15 cellular contexts compared by ENCODE assay signal in the genomic region with DNA sequence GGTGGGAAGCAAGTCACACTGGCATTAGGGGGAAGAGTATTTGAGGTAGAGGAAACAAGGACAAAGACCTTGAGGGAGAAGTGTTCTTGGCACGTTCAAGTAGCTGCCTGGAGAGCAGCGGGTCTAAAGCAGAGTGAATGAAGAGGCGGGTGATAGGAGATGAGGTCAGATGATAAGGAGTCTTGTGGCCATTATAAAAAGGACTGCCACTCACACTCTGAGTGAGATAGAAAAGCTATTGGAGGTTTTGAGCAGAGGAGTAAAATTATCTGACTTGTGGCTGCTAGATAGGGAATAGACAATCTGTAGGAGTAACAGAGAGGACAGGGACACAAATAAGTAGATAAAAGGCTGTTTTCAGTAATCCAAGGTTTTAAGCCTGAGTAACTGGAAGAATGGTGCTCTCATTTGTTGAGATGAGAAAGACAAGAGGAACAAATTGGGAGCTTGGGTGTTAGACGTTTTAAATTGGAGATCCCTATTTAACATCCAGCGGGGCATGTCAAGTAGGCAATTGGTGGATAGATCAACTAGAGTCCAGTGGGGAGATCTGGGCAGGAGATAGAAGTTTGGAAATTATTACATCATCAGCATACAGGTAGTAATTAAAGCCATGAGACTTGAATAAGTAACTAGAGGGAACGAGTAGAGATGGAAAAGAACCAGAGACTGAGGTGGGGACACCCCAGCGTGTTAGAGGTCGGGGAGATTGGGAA.
"Had no signal": no experiment of that assay in that cellular context is flagged by ENCODE, and none has a peak within 500 bp of the region (broad histone marks: within the 10 kb centered on the region; RNA-seq: fewer than 3 reads in every experiment).

No MANE protein-coding gene starts in this region.

- H3K4me1 Mint-ChIP-seq: activated T-helper 17 cell treated with anti-CD3 and anti-CD28 coated beads, Interleukin-2, amount 50 U/mL, for 72 hours had no signal

- H3K27ac Mint-ChIP-seq: activated T-helper 17 cell treated with anti-CD3 and anti-CD28 coated beads, Interleukin-2, amount 50 U/mL, for 72 hours; naive B cell had no signal

- H3K4me1 ChIP-seq: left lung, pancreas, sigmoid colon, spleen, thyroid gland had no signal

- H3K27me3 Mint-ChIP-seq: activated T-helper 17 cell treated with anti-CD3 and anti-CD28 coated beads, Interleukin-2, amount 50 U/mL, for 72 hours; naive B cell had no signal

- H3K4me3 ChIP-seq: gastroesophageal sphincter, left lung, pancreas, sigmoid colon, spleen, thyroid gland had no signal

- H3K27ac ChIP-seq: gastroesophageal sphincter, left lung, pancreas, sigmoid colon, spleen, thyroid gland had no signal

- H3K27me3 ChIP-seq: gastroesophageal sphincter, left lung, pancreas, sigmoid colon, spleen, thyroid gland had no signal

- H3K36me3 ChIP-seq: thyroid gland had no signal

- H3K9me3 Mint-ChIP-seq: activated T-helper 17 cell treated with anti-CD3 and anti-CD28 coated beads, Interleukin-2, amount 50 U/mL, for 72 hours; naive B cell had no signal

- FAIRE-seq: astrocyte, bronchial epithelial cell, keratinocyte, pancreas, urothelium cell line had no signal

- ATAC-seq: activated T-helper 17 cell treated with anti-CD3 and anti-CD28 coated beads, Interleukin-2, amount 50 U/mL, for 72 hours; gastroesophageal sphincter; left lung; pancreas had no signal

- H3K9me3 ChIP-seq: gastroesophageal sphincter, left lung, pancreas, sigmoid colon, spleen, thyroid gland had no signal

- H3K4me3 Mint-ChIP-seq: activated T-helper 17 cell treated with anti-CD3 and anti-CD28 coated beads, Interleukin-2, amount 50 U/mL, for 72 hours; naive B cell had no signal

- DNase-seq: activated CD4-positive, CD25-positive, alpha-beta regulatory T cell treated with anti-CD3 and anti-CD28 coated beads, Interleukin-2, amount 50 U/mL, for 72 hours; activated naive CD4-positive, alpha-beta T cell treated with Interleukin-2 at 50 U/mL for 16 hours; left lung; mammary epithelial cell; naive B cell; pancreas; sigmoid colon; spleen; thyroid gland had no signal
